17 cellular contexts compared by ENCODE assay signal in genomic region chr15:39787479-39787878, GRCh38. TPM values are rescaled to one million over a fixed set of nuclear protein-coding genes. Genes with fewer than 3 reads are reported as not detected.
DNase-seq lines count a peak whose midpoint lies in the region; ATAC-seq and TF ChIP-seq lines count a peak whose summit lies in the region.
"Had no signal": no experiment of that assay in that cellular context is flagged by ENCODE, and none has a peak within 500 bp of the region (broad histone marks: within the 10 kb centered on the region; RNA-seq: fewer than 3 reads in every experiment).

No MANE protein-coding gene starts in this region.

- intact Hi-C loops in Calu3 (cut with micrococcal nuclease; ENCODE audit: unreplicated experiment): loop anchor here (5.0 to 10.0 kb wide), 3 partner anchors 90 to 187 kb away; partner anchors contain the start of gene EIF2AK4

- H3K36me3 Mint-ChIP-seq in nephron (ENCODE audit: low read depth): no peaks in the 10 kb centered on the region
- peaks cover 16% of the 10 kb centered on the region for H3K36me3 Mint-ChIP-seq in Calu3 (ENCODE audit: insufficient read depth, unreplicated experiment)

- H3K9me3 Mint-ChIP-seq in nephron (no peaks in the 10 kb centered on the region), Calu3 (ENCODE audit: low read depth, unreplicated experiment) (no peaks in the 10 kb centered on the region)
- H3K9me3 Mint-ChIP-seq: activated naive CD4-positive, alpha-beta T cell treated with anti-CD3 and anti-CD28 coated beads, Interleukin-2, amount 10 ng/mL, durations not matched to agents 7 days and 5 days; dendritic cell treated with granulocyte-macrophage colony-stimulating factor and Interleukin-4, amounts not matched to agents 40 ng/mL and 50 ng/mL, for 4 days had no signal

- peaks cover 42% of the 10 kb centered on the region for H3K4me1 Mint-ChIP-seq in nephron
- H3K4me1 Mint-ChIP-seq in Calu3 (ENCODE audit: low read depth, unreplicated experiment): peaks cover 11% of the 10 kb centered on the region

- H3K27me3 Mint-ChIP-seq in nephron (ENCODE audit: low read depth): no peaks in the 10 kb centered on the region
- H3K27me3 Mint-ChIP-seq in Calu3 (ENCODE audit: unreplicated experiment): no peaks in the 10 kb centered on the region

- CTCF ChIA-PET in Calu3 (lab: Charles Lee): interaction anchor here (0.7 kb wide), 4 partner anchors 10 to 970 kb away, joined by 3 to 4 read pairs (median 4); no protein-coding TSS in a partner anchor

- H3K4me3 Mint-ChIP-seq in nephron (no peak overlapping the region), Calu3 (ENCODE audit: low read depth, unreplicated experiment) (no peak overlapping the region)
- H3K4me3 Mint-ChIP-seq: activated naive CD4-positive, alpha-beta T cell treated with anti-CD3 and anti-CD28 coated beads, Interleukin-2, amount 10 ng/mL, durations not matched to agents 7 days and 5 days; dendritic cell treated with granulocyte-macrophage colony-stimulating factor and Interleukin-4, amounts not matched to agents 40 ng/mL and 50 ng/mL, for 4 days had no signal

- no peaks in the 10 kb centered on the region for H3K36me3 ChIP-seq in KMS-11 (ENCODE audit: insufficient read depth)
- H3K36me3 ChIP-seq: gastrocnemius medialis, left lung had no signal

- ATAC-seq in HG02759 (IDR thresholded peaks at IDR 0.05; ENCODE audit: unreplicated experiment): no peak
- no peak for ATAC-seq in HG03280 (IDR thresholded peaks at IDR 0.05; ENCODE audit: unreplicated experiment)
- ATAC-seq: gastrocnemius medialis, left lung, Panc1 had no signal

- no peak overlapping the region; the same call in 1 of the 2 replicates for H3K9ac ChIP-seq in KMS-11

- no peaks in the 10 kb centered on the region for H4K20me1 ChIP-seq in KMS-11 (ENCODE audit: insufficient read depth)

- no peaks in the 10 kb centered on the region for H3K27me3 ChIP-seq in KMS-11 (ENCODE audit: insufficient read depth, low read depth)
- H3K27me3 ChIP-seq: gastrocnemius medialis, left lung had no signal

- no TSS peak for BruUV-seq in Calu3 (replicated peaks; lab: Mats Ljungman, UMichigan)

- peak; percentile 18 for DNase-seq in Caki2 (ENCODE audit: low read depth)
- peak; percentile 22 for DNase-seq in astrocyte of the spinal cord (ENCODE audit: low read depth, low spot score)
- no peak for DNase-seq in Calu3
- DNase-seq: activated naive CD4-positive, alpha-beta T cell treated with anti-CD3 and anti-CD28 coated beads, Interleukin-2, amount 10 ng/mL, durations not matched to agents 7 days and 5 days; gastrocnemius medialis; KG1; left lung; NCI-H1105; NCI-H82; SW 1271 had no signal

- peak overlapping the region; percentile 45; the same call in 1 of the 2 replicates for H3K27ac ChIP-seq in KMS-11
- H3K27ac ChIP-seq: epithelial cell of prostate, gastrocnemius medialis, left lung had no signal

- peaks cover 54% of the 10 kb centered on the region for H3K4me1 ChIP-seq in KMS-11 (ENCODE audit: low read depth, poor library complexity, severe bottlenecking)

- H3K4me2 ChIP-seq in KMS-11: peak overlapping the region; percentile 62

- TF ChIP-seq CTCF in KMS-11 (conservative IDR thresholded peaks at IDR 0.05; ENCODE audit: low read depth, low read length): no peak
- TF ChIP-seq CTCF in astrocyte of the spinal cord (IDR thresholded peaks at IDR 0.05; ENCODE audit: low read depth, low read length): no peak
- no peak for TF ChIP-seq CTCF in nephron (IDR thresholded peaks at IDR 0.05; ENCODE audit: unreplicated experiment in 3 of 3)
- TF ChIP-seq CTCF in Calu3 (IDR thresholded peaks at IDR 0.05; ENCODE audit: unreplicated experiment): no peak

- H3K4me3 ChIP-seq in KMS-11 (IDR thresholded peaks at IDR 0.05; ENCODE audit: insufficient read depth, low read depth, low read length) (no peak overlapping the region), astrocyte of the spinal cord (ENCODE audit: low read depth, low read length) (no peak overlapping the region)
- H3K4me3 ChIP-seq: gastrocnemius medialis, left lung had no signal

- in situ Hi-C loops in Caki2 (cut with HindIII; ENCODE audit: low pct_unique_long_range_greater_than_20kb, low sequenced_read_pairs) (no loop called here), astrocyte of the spinal cord (cut with HindIII; ENCODE audit: low sequenced_read_pairs) (no loop called here)

- H3K79me2 ChIP-seq in KMS-11 (ENCODE audit: insufficient read depth, low read depth): peaks cover 8% of the 10 kb centered on the region; the same call in 1 of the 2 replicates

- H3K27ac Mint-ChIP-seq in nephron: peak overlapping the region in 2 of 3 experiments; percentile 9 to 16
- no peak overlapping the region for H3K27ac Mint-ChIP-seq in Calu3 (ENCODE audit: unreplicated experiment)
- H3K27ac Mint-ChIP-seq: activated naive CD4-positive, alpha-beta T cell treated with anti-CD3 and anti-CD28 coated beads, Interleukin-2, amount 10 ng/mL, durations not matched to agents 7 days and 5 days; dendritic cell treated with granulocyte-macrophage colony-stimulating factor and Interleukin-4, amounts not matched to agents 40 ng/mL and 50 ng/mL, for 4 days had no signal

- no peak overlapping the region for H2AFZ ChIP-seq in KMS-11 (ENCODE audit: low read depth)

RNA-seq across cellular contexts. Expression of gene FSIP1, which starts 4.8 kb away (rescaled TPM):
- total RNA-seq in Caki2 (2014; rRNA removed; shearing (Covaris generic); ENCODE audit: low replicate concordance): 0.14 TPM in 1 of 2 replicates, not detected in the other
- 0.27 and 0.28 TPM in 2 replicates for total RNA-seq in Calu3 (2022)
